In genomic region chr22:39528681-39529486, GRCh38 we compare ENCODE assay signal across 1 cellular context.
TF ChIP-seq lines count a peak whose summit lies in the region.

No MANE protein-coding gene starts in this region.

TF ChIP-seq in HEK293, 187 proteins besides CTCF, POLR2A, EP300 and RAD21 (continued from another document and continues in another):
- TF ChIP-seq, protein P1, sequence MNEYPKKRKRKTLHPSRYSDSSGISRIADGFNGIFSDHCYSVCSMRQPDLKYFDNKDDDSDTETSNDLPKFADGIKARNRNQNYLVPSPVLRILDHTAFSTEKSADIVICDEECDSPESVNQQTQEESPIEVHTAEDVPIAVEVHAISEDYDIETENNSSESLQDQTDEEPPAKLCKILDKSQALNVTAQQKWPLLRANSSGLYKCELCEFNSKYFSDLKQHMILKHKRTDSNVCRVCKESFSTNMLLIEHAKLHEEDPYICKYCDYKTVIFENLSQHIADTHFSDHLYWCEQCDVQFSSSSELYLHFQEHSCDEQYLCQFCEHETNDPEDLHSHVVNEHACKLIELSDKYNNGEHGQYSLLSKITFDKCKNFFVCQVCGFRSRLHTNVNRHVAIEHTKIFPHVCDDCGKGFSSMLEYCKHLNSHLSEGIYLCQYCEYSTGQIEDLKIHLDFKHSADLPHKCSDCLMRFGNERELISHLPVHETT (tag by site-specific recombination; IDR thresholded peaks at IDR 0.05) = peak; percentile 96
- TF ChIP-seq ZNF175 (tag by site-specific recombination; IDR thresholded peaks at IDR 0.05) (no peak), ZXDB (tag by site-specific recombination; IDR thresholded peaks at IDR 0.05) (peak; percentile 92), KLF7 (tag by site-specific recombination; IDR thresholded peaks at IDR 0.05; ENCODE audit: borderline replicate concordance) (peak; percentile 82), ZNF664 (tag by site-specific recombination; IDR thresholded peaks at IDR 0.05) (no peak; the same call in 1 of the 2 replicates), ZNF785 (tag by site-specific recombination; IDR thresholded peaks at IDR 0.05) (peak; percentile 93), MEIS1 (CRISPR knock-in tag; IDR thresholded peaks at IDR 0.05; ENCODE audit: borderline replicate concordance) (no peak), ZNF580 (tag by site-specific recombination; IDR thresholded peaks at IDR 0.05) (peak; percentile 86; the same call in 1 of the 2 replicates), ZNF76 (tag by site-specific recombination; IDR thresholded peaks at IDR 0.05; ENCODE audit: borderline replicate concordance, low read depth) (peak; percentile 82), ZBTB48 (tag by site-specific recombination; IDR thresholded peaks at IDR 0.05) (0 out of 2 replicates have a peak, but pooled peaks have one; percentile 47), PRDM4 (tag by site-specific recombination; IDR thresholded peaks at IDR 0.05) (peak; percentile 69), TRIM28 (IDR thresholded peaks at IDR 0.05; ENCODE audit: borderline replicate concordance, low read length) (peak; percentile 96), ZNF660 (tag by site-specific recombination; IDR thresholded peaks at IDR 0.05) (peak; percentile 98), ZNF629 (tag by site-specific recombination; IDR thresholded peaks at IDR 0.05) (peak; percentile 88), ZNF132 (tag by site-specific recombination; IDR thresholded peaks at IDR 0.05; ENCODE audit: borderline replicate concordance) (no peak), ZNF530 (tag by site-specific recombination; IDR thresholded peaks at IDR 0.05; ENCODE audit: low read depth) (no peak), SALL2 (tag by site-specific recombination; IDR thresholded peaks at IDR 0.05; ENCODE audit: borderline replicate concordance) (peak; percentile 94), ZNF473 (tag by site-specific recombination; IDR thresholded peaks at IDR 0.05) (no peak), ZNF362 (tag by site-specific recombination; IDR thresholded peaks at IDR 0.05) (no peak), HOXC10 (CRISPR knock-in tag; IDR thresholded peaks at IDR 0.05) (no peak), ZNF791 (tag by site-specific recombination; IDR thresholded peaks at IDR 0.05) (no peak), ZNF10 (tag by site-specific recombination; IDR thresholded peaks at IDR 0.05) (0 out of 2 replicates have a peak, but pooled peaks have one; percentile 10), ZNF311 (tag by site-specific recombination; IDR thresholded peaks at IDR 0.05; ENCODE audit: borderline replicate concordance) (no peak), REPIN1 (tag by site-specific recombination; IDR thresholded peaks at IDR 0.05; ENCODE audit: low read depth) (peak; percentile 58; the same call in 1 of the 2 replicates), ZNF146 (tag by site-specific recombination; IDR thresholded peaks at IDR 0.05) (0 out of 2 replicates have a peak, but pooled peaks have one; percentile 45), ZNF157 (tag by site-specific recombination; IDR thresholded peaks at IDR 0.05) (no peak), ZNF560 (tag by site-specific recombination; IDR thresholded peaks at IDR 0.05; ENCODE audit: borderline replicate concordance) (no peak), ZNF248 (tag by site-specific recombination; IDR thresholded peaks at IDR 0.05) (no peak), ELK4 (IDR thresholded peaks at IDR 0.05; ENCODE audit: borderline replicate concordance, low read depth, low read length) (no peak), ZBTB7A (tag by site-specific recombination; IDR thresholded peaks at IDR 0.05; ENCODE audit: low read depth) (peak; percentile 83), ZNF48 (tag by site-specific recombination; IDR thresholded peaks at IDR 0.05) (no peak), ZEB2 (tag by site-specific recombination; IDR thresholded peaks at IDR 0.05) (peak; percentile 87), ZNF266 (tag by site-specific recombination; IDR thresholded peaks at IDR 0.05; ENCODE audit: low read depth) (no peak), ZNF423 (tag by site-specific recombination; IDR thresholded peaks at IDR 0.05) (no peak), ZNF555 (tag by site-specific recombination; conservative IDR thresholded peaks at IDR 0.05) (no peak), ZFP37 (tag by site-specific recombination; IDR thresholded peaks at IDR 0.05) (peak; percentile 84), ZNF223 (tag by site-specific recombination; IDR thresholded peaks at IDR 0.05) (no peak), ZBTB20 (tag by site-specific recombination; IDR thresholded peaks at IDR 0.05) (no peak; the same call in 1 of the 2 replicates), ZNF747 (tag by site-specific recombination; IDR thresholded peaks at IDR 0.05) (no peak), ZNF654 (tag by site-specific recombination; IDR thresholded peaks at IDR 0.05; ENCODE audit: low read depth) (peak; percentile 99), YY2 (tag by site-specific recombination; IDR thresholded peaks at IDR 0.05) (peak; percentile 77), ZNF777 (tag by site-specific recombination; IDR thresholded peaks at IDR 0.05; ENCODE audit: borderline replicate concordance) (no peak), ZNF776 (tag by site-specific recombination; IDR thresholded peaks at IDR 0.05; ENCODE audit: borderline replicate concordance) (no peak), ZSCAN30 (tag by site-specific recombination; IDR thresholded peaks at IDR 0.05) (peak; percentile 99), KLF8 (tag by site-specific recombination; IDR thresholded peaks at IDR 0.05) (peak; percentile 96), ZNF433 (tag by site-specific recombination; IDR thresholded peaks at IDR 0.05; ENCODE audit: low read depth) (no peak), ZNF624 (tag by site-specific recombination; IDR thresholded peaks at IDR 0.05) (no peak), HOXA7 (CRISPR knock-in tag; IDR thresholded peaks at IDR 0.05; ENCODE audit: borderline replicate concordance) (no peak), GLIS1 (tag by site-specific recombination; IDR thresholded peaks at IDR 0.05) (peak; percentile 76), ZNF830 (tag by site-specific recombination; IDR thresholded peaks at IDR 0.05; ENCODE audit: low read depth) (no peak), ZNF37A (tag by site-specific recombination; IDR thresholded peaks at IDR 0.05) (no peak), ZNF24 (tag by site-specific recombination; IDR thresholded peaks at IDR 0.05) (peak; percentile 97), ZNF391 (tag by site-specific recombination; IDR thresholded peaks at IDR 0.05; ENCODE audit: borderline replicate concordance, low read depth) (peak; percentile 96; the same call in 1 of the 2 replicates)
- TF ChIP-seq, protein P2, sequence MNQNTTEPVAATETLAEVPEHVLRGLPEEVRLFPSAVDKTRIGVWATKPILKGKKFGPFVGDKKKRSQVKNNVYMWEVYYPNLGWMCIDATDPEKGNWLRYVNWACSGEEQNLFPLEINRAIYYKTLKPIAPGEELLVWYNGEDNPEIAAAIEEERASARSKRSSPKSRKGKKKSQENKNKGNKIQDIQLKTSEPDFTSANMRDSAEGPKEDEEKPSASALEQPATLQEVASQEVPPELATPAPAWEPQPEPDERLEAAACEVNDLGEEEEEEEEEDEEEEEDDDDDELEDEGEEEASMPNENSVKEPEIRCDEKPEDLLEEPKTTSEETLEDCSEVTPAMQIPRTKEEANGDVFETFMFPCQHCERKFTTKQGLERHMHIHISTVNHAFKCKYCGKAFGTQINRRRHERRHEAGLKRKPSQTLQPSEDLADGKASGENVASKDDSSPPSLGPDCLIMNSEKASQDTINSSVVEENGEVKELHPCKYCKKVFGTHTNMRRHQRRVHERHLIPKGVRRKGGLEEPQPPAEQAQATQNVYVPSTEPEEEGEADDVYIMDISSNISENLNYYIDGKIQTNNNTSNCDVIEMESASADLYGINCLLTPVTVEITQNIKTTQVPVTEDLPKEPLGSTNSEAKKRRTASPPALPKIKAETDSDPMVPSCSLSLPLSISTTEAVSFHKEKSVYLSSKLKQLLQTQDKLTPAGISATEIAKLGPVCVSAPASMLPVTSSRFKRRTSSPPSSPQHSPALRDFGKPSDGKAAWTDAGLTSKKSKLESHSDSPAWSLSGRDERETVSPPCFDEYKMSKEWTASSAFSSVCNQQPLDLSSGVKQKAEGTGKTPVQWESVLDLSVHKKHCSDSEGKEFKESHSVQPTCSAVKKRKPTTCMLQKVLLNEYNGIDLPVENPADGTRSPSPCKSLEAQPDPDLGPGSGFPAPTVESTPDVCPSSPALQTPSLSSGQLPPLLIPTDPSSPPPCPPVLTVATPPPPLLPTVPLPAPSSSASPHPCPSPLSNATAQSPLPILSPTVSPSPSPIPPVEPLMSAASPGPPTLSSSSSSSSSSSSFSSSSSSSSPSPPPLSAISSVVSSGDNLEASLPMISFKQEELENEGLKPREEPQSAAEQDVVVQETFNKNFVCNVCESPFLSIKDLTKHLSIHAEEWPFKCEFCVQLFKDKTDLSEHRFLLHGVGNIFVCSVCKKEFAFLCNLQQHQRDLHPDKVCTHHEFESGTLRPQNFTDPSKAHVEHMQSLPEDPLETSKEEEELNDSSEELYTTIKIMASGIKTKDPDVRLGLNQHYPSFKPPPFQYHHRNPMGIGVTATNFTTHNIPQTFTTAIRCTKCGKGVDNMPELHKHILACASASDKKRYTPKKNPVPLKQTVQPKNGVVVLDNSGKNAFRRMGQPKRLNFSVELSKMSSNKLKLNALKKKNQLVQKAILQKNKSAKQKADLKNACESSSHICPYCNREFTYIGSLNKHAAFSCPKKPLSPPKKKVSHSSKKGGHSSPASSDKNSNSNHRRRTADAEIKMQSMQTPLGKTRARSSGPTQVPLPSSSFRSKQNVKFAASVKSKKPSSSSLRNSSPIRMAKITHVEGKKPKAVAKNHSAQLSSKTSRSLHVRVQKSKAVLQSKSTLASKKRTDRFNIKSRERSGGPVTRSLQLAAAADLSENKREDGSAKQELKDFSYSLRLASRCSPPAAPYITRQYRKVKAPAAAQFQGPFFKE (tag by site-specific recombination; IDR thresholded peaks at IDR 0.05; ENCODE audit: borderline replicate concordance) = peak; percentile 71; the same call in 1 of the 2 replicates
- TF ChIP-seq, protein P3, sequence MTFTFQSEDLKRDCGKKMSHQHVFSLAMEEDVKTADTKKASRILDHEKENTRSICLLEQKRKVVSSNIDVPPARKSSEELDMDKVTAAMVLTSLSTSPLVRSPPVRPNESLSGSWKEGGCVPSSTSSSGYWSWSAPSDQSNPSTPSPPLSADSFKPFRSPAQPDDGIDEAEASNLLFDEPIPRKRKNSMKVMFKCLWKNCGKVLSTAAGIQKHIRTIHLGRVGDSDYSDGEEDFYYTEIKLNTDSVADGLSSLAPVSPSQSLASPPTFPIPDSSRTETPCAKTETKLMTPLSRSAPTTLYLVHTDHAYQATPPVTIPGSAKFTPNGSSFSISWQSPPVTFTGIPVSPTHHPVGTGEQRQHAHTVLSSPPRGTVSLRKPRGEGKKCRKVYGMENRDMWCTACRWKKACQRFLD (tag by site-specific recombination; IDR thresholded peaks at IDR 0.05) = no peak
- TF ChIP-seq, protein P4, sequence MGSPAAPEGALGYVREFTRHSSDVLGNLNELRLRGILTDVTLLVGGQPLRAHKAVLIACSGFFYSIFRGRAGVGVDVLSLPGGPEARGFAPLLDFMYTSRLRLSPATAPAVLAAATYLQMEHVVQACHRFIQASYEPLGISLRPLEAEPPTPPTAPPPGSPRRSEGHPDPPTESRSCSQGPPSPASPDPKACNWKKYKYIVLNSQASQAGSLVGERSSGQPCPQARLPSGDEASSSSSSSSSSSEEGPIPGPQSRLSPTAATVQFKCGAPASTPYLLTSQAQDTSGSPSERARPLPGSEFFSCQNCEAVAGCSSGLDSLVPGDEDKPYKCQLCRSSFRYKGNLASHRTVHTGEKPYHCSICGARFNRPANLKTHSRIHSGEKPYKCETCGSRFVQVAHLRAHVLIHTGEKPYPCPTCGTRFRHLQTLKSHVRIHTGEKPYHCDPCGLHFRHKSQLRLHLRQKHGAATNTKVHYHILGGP (tag by site-specific recombination; IDR thresholded peaks at IDR 0.05) = no peak
